Comparison of ENCODE assay signal across 23 cellular contexts in the genomic region with DNA sequence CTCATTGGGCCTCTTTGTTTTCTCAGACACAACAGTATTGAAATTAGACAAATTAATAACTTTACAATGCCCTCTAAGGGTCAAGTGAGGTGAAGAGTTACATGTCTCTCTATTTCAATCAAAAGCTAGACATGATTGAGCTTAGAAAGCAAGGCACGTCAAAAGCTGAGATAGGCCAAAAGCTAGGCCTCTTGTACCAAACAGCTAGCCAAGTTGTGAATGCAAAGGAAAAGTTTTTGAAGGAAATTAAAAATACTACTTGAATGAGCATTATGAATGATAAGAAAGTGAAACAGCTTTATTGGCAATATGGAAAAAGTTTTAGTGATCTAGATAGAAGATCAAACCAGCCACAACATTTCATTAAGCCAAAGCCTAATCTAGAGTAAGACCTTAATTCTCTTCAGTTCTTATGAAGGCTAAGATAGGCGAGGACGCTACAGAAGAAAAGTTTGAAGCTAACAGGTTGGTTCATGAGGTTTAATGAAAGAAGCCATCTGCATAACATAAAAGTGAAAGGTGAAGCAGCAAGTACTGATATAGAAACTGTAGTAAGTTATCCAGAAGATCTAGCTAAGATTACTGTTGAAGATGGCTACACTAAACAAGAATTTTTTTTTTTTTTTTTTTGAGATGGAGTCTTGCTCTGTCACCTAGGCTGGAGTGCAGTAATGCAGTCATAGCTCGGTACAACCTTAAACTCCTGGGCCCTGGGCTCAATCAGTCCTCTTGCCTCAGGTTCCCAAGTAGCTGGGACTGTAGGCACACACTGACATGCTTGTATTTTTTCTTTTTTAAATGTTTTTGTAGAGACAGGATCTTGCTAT.
DNase-seq lines count a peak whose midpoint lies in the region; ATAC-seq, FAIRE-seq and TF ChIP-seq lines count a peak whose summit lies in the region.
"Had no signal": no experiment of that assay in that cellular context is flagged by ENCODE, and none has a peak within 500 bp of the region (broad histone marks: within the 10 kb centered on the region; RNA-seq: fewer than 3 reads in every experiment).

No MANE protein-coding gene starts in this region.

- TF ChIP-seq POLR2A in GM12891 (IDR thresholded peaks at IDR 0.05; ENCODE audit: low read depth, low read length): no peak

- H3K4me1 ChIP-seq in naive thymus-derived CD4-positive, alpha-beta T cell (ENCODE audit: control insufficient read depth in 2 of 2, insufficient read depth in 2 of 2, low read length in 2 of 2): peaks cover 0 to 14% of the 10 kb centered on the region in 2 donors
- H3K4me1 ChIP-seq: BLaER1 treated with 17β-estradiol and CSF1 and Interleukin-3, amounts not matched to agents 10 nM and 100 nM; Peyer's patch; SJSA1; upper lobe of right lung had no signal

- no peaks in the 10 kb centered on the region for H3K9me3 Mint-ChIP-seq in activated CD4-positive, alpha-beta memory T cell treated with anti-CD3 and anti-CD28 coated beads for 36 hours
- H3K9me3 Mint-ChIP-seq in activated CD4-positive, alpha-beta memory T cell treated with anti-CD3 and anti-CD28 coated beads, Interleukin-2, amount 10 ng/mL, durations not matched to agents 7 days and 5 days: no peaks in the 10 kb centered on the region
- H3K9me3 Mint-ChIP-seq in activated T-helper 1 cell treated with anti-CD3 and anti-CD28 coated beads, Interleukin-12 subunit alpha, Interleukin-12 subunit beta, Interleukin-2, Interleukin-4 antibody, amounts not matched to agents 30 ng/mL and 10 ng/mL and 1 ng/mL, durations not matched to agents 14 hours and 24 hours and 36 hours: no peaks in the 10 kb centered on the region
- peaks cover 0 to 6% (median 0%) of the 10 kb centered on the region in 11 donors for H3K9me3 Mint-ChIP-seq in naive thymus-derived CD4-positive, alpha-beta T cell

- DNase-seq in activated CD4-positive, alpha-beta memory T cell treated with anti-CD3 and anti-CD28 coated beads for 36 hours: peak; percentile 36
- DNase-seq in activated CD4-positive, alpha-beta memory T cell treated with anti-CD3 and anti-CD28 coated beads, Interleukin-2, amount 10 ng/mL, durations not matched to agents 7 days and 5 days: no peak
- DNase-seq in GM12891 (ENCODE audit: insufficient read length, low spot score): no peak
- no peak for DNase-seq in activated T-helper 1 cell treated with anti-CD3 and anti-CD28 coated beads, Interleukin-12 subunit alpha, Interleukin-12 subunit beta, Interleukin-2, Interleukin-4 antibody, amounts not matched to agents 30 ng/mL and 10 ng/mL and 1 ng/mL, durations not matched to agents 14 hours and 24 hours and 36 hours (ENCODE audit: low spot score)
- peak in 4 of 9 donors; percentile 11 to 33 (median 22) for DNase-seq in naive thymus-derived CD4-positive, alpha-beta T cell
- no peak for DNase-seq in T-helper 9 cell
- DNase-seq in omental fat pad (ENCODE audit: low spot score): no peak
- no peak for DNase-seq in NCI-H510A (lab: John Stamatoyannopoulos, UW)
- DNase-seq: activated CD8-positive, alpha-beta memory T cell treated with anti-CD3 and anti-CD28 coated beads, Interleukin-2, amount 10 ng/mL, durations not matched to agents 7 days and 5 days; dorsolateral prefrontal cortex; glutamatergic neuron; IMR-90; NCI-H1417; NCI-H2081 treated with DMSO at 0.1 percent for 48 hours; NK-92 treated with Interleukin-12 subunit alpha and Interleukin-12 subunit beta, amount 100 ng/mL, for 24 hours; Peyer's patch; spleen; substantia nigra; upper lobe of right lung had no signal

- TF ChIP-seq CTCF in omental fat pad (IDR thresholded peaks at IDR 0.05): no peak

- peak; percentile 13 for FAIRE-seq in GM12891 (lab: Jason Lieb, UNC)
- FAIRE-seq: endothelial cell of umbilical vein had no signal

- H3K27me3 ChIP-seq in naive thymus-derived CD4-positive, alpha-beta T cell (ENCODE audit: control insufficient read depth in 2 of 2, insufficient read depth in 2 of 2, low read length in 2 of 2): no peaks in the 10 kb centered on the region
- H3K27me3 ChIP-seq: BLaER1 treated with 17β-estradiol and CSF1 and Interleukin-3, amounts not matched to agents 10 nM and 100 nM; dorsolateral prefrontal cortex; Peyer's patch; SJSA1; spleen; upper lobe of right lung had no signal

- peak; percentile 57 for ATAC-seq in naive thymus-derived CD4-positive, alpha-beta T cell
- no peak for ATAC-seq in omental fat pad (ENCODE audit: low FRiP score)
- ATAC-seq: activated CD8-positive, alpha-beta memory T cell treated with anti-CD3 and anti-CD28 coated beads, Interleukin-2, amount 10 ng/mL, durations not matched to agents 7 days and 5 days; upper lobe of right lung had no signal

- POLR2A ChIA-PET in activated CD4-positive, alpha-beta memory T cell treated with anti-CD3 and anti-CD28 coated beads for 36 hours (lab: Charles Lee): interaction anchor here (0.6 to 1.5 kb wide), 4 partner anchors 62 to 443 kb away, joined by 3 to 10 read pairs (median 5); a partner anchor contains a TSS
- POLR2A ChIA-PET in activated CD4-positive, alpha-beta memory T cell treated with anti-CD3 and anti-CD28 coated beads, Interleukin-2, amount 10 ng/mL, durations not matched to agents 7 days and 5 days (lab: Charles Lee): interaction anchor here (0.9 to 1.6 kb wide), 3 partner anchors 18 to 65 kb away, joined by 3 to 10 read pairs (median 4); a partner anchor contains a TSS
- POLR2A ChIA-PET in naive thymus-derived CD4-positive, alpha-beta T cell (lab: Charles Lee): interaction anchor here (0.6 to 1.5 kb wide), 9 partner anchors 17 to 1089 kb away, joined by 3 to 16 read pairs (median 3); a partner anchor contains a TSS

- H3K9me3 ChIP-seq in naive thymus-derived CD4-positive, alpha-beta T cell (ENCODE audit: control insufficient read depth in 2 of 3, low read length in 3 of 3): no peaks in the 10 kb centered on the region
- H3K9me3 ChIP-seq: Peyer's patch, spleen, upper lobe of right lung had no signal

- CTCF ChIA-PET in activated CD4-positive, alpha-beta memory T cell treated with anti-CD3 and anti-CD28 coated beads for 36 hours (lab: Charles Lee): interaction anchor here (0.6 to 1.2 kb wide), 7 partner anchors 11 to 172 kb away, joined by 3 to 4 read pairs (median 3); a partner anchor contains a TSS
- CTCF ChIA-PET in activated CD4-positive, alpha-beta memory T cell treated with anti-CD3 and anti-CD28 coated beads, Interleukin-2, amount 10 ng/mL, durations not matched to agents 7 days and 5 days (lab: Charles Lee): interaction anchor here (0.8 to 1.7 kb wide), 2 partner anchors 17 to 112 kb away, joined by 3 to 6 read pairs; no protein-coding TSS in a partner anchor
- CTCF ChIA-PET in naive thymus-derived CD4-positive, alpha-beta T cell (lab: Charles Lee): interaction anchor here (1.1 to 1.3 kb wide), 2 partner anchors 101 to 112 kb away, joined by 3 to 6 read pairs; no protein-coding TSS in a partner anchor

- peak overlapping the region; percentile 45 for H3K4me3 Mint-ChIP-seq in activated CD4-positive, alpha-beta memory T cell treated with anti-CD3 and anti-CD28 coated beads for 36 hours
- no peak overlapping the region for H3K4me3 Mint-ChIP-seq in activated CD4-positive, alpha-beta memory T cell treated with anti-CD3 and anti-CD28 coated beads, Interleukin-2, amount 10 ng/mL, durations not matched to agents 7 days and 5 days
- H3K4me3 Mint-ChIP-seq in activated T-helper 1 cell treated with anti-CD3 and anti-CD28 coated beads, Interleukin-12 subunit alpha, Interleukin-12 subunit beta, Interleukin-2, Interleukin-4 antibody, amounts not matched to agents 30 ng/mL and 10 ng/mL and 1 ng/mL, durations not matched to agents 14 hours and 24 hours and 36 hours: no peak overlapping the region
- H3K4me3 Mint-ChIP-seq in naive thymus-derived CD4-positive, alpha-beta T cell: peak overlapping the region; percentile 12 to 68 (median 54)
- H3K4me3 Mint-ChIP-seq: activated CD8-positive, alpha-beta memory T cell treated with anti-CD3 and anti-CD28 coated beads, Interleukin-2, amount 10 ng/mL, durations not matched to agents 7 days and 5 days had no signal

- intact Hi-C loops in activated CD4-positive, alpha-beta memory T cell treated with anti-CD3 and anti-CD28 coated beads for 36 hours (cut with micrococcal nuclease): loop anchor here (1.0 to 5.0 kb wide), 3 partner anchors 33 to 113 kb away; no protein-coding TSS in a partner anchor
- intact Hi-C loops in activated T-helper 1 cell treated with anti-CD3 and anti-CD28 coated beads, Interleukin-12 subunit alpha, Interleukin-12 subunit beta, Interleukin-2, Interleukin-4 antibody, amounts not matched to agents 30 ng/mL and 10 ng/mL and 1 ng/mL, durations not matched to agents 14 hours and 24 hours and 36 hours (cut with micrococcal nuclease): loop anchor here (1.0 to 2.0 kb wide), 4 partner anchors 34 to 314 kb away; a partner anchor contains a TSS
- intact Hi-C loops in naive thymus-derived CD4-positive, alpha-beta T cell (cut with micrococcal nuclease): loop anchor here (1.0 to 2.0 kb wide), 2 partner anchors 65 to 112 kb away; a partner anchor contains a TSS

- peaks cover 12% of the 10 kb centered on the region for H3K36me3 Mint-ChIP-seq in activated CD4-positive, alpha-beta memory T cell treated with anti-CD3 and anti-CD28 coated beads for 36 hours
- H3K36me3 Mint-ChIP-seq in activated CD4-positive, alpha-beta memory T cell treated with anti-CD3 and anti-CD28 coated beads, Interleukin-2, amount 10 ng/mL, durations not matched to agents 7 days and 5 days (ENCODE audit: low read depth): peaks cover 5% of the 10 kb centered on the region
- H3K36me3 Mint-ChIP-seq in activated T-helper 1 cell treated with anti-CD3 and anti-CD28 coated beads, Interleukin-12 subunit alpha, Interleukin-12 subunit beta, Interleukin-2, Interleukin-4 antibody, amounts not matched to agents 30 ng/mL and 10 ng/mL and 1 ng/mL, durations not matched to agents 14 hours and 24 hours and 36 hours (ENCODE audit: low read depth): peaks cover 5% of the 10 kb centered on the region
- H3K36me3 Mint-ChIP-seq in naive thymus-derived CD4-positive, alpha-beta T cell: peaks cover 0 to 38% (median 34%) of the 10 kb centered on the region in 5 donors

- H3K4me3 ChIP-seq in naive thymus-derived CD4-positive, alpha-beta T cell (ENCODE audit: low read length): no peak overlapping the region
- H3K4me3 ChIP-seq: BLaER1 treated with 17β-estradiol and CSF1 and Interleukin-3, amounts not matched to agents 10 nM and 100 nM; dorsolateral prefrontal cortex; Peyer's patch; SJSA1; spleen; upper lobe of right lung had no signal

- H3K27me3 Mint-ChIP-seq in activated CD4-positive, alpha-beta memory T cell treated with anti-CD3 and anti-CD28 coated beads for 36 hours: no peaks in the 10 kb centered on the region
- no peaks in the 10 kb centered on the region for H3K27me3 Mint-ChIP-seq in activated CD4-positive, alpha-beta memory T cell treated with anti-CD3 and anti-CD28 coated beads, Interleukin-2, amount 10 ng/mL, durations not matched to agents 7 days and 5 days
- H3K27me3 Mint-ChIP-seq in activated T-helper 1 cell treated with anti-CD3 and anti-CD28 coated beads, Interleukin-12 subunit alpha, Interleukin-12 subunit beta, Interleukin-2, Interleukin-4 antibody, amounts not matched to agents 30 ng/mL and 10 ng/mL and 1 ng/mL, durations not matched to agents 14 hours and 24 hours and 36 hours (ENCODE audit: insufficient read depth): no peaks in the 10 kb centered on the region
- no peaks in the 10 kb centered on the region for H3K27me3 Mint-ChIP-seq in naive thymus-derived CD4-positive, alpha-beta T cell
- H3K27me3 Mint-ChIP-seq: activated CD8-positive, alpha-beta memory T cell treated with anti-CD3 and anti-CD28 coated beads, Interleukin-2, amount 10 ng/mL, durations not matched to agents 7 days and 5 days had no signal

- peaks cover 0 to 20% (median 6%) of the 10 kb centered on the region in 3 experiments for H3K36me3 ChIP-seq in naive thymus-derived CD4-positive, alpha-beta T cell (ENCODE audit: control insufficient read depth in 2 of 3, insufficient read depth in 3 of 3, low read length in 3 of 3)
- H3K36me3 ChIP-seq: SJSA1 had no signal

- H3K4me1 Mint-ChIP-seq in activated CD4-positive, alpha-beta memory T cell treated with anti-CD3 and anti-CD28 coated beads for 36 hours (ENCODE audit: low read depth): peaks cover 48% of the 10 kb centered on the region
- H3K4me1 Mint-ChIP-seq in activated CD4-positive, alpha-beta memory T cell treated with anti-CD3 and anti-CD28 coated beads, Interleukin-2, amount 10 ng/mL, durations not matched to agents 7 days and 5 days: peaks cover 17% of the 10 kb centered on the region
- H3K4me1 Mint-ChIP-seq in activated T-helper 1 cell treated with anti-CD3 and anti-CD28 coated beads, Interleukin-12 subunit alpha, Interleukin-12 subunit beta, Interleukin-2, Interleukin-4 antibody, amounts not matched to agents 30 ng/mL and 10 ng/mL and 1 ng/mL, durations not matched to agents 14 hours and 24 hours and 36 hours (ENCODE audit: low read depth): peaks cover 39% of the 10 kb centered on the region
- peaks cover 30 to 73% (median 65%) of the 10 kb centered on the region in 7 donors for H3K4me1 Mint-ChIP-seq in naive thymus-derived CD4-positive, alpha-beta T cell

- H3K27ac ChIP-seq in naive thymus-derived CD4-positive, alpha-beta T cell (ENCODE audit: low read depth, low read length): peak overlapping the region; percentile 27
- H3K27ac ChIP-seq: BLaER1 treated with 17β-estradiol and CSF1 and Interleukin-3, amounts not matched to agents 10 nM and 100 nM; dorsolateral prefrontal cortex; Peyer's patch; SJSA1; upper lobe of right lung; VCaP had no signal

- H3K27ac Mint-ChIP-seq in activated CD4-positive, alpha-beta memory T cell treated with anti-CD3 and anti-CD28 coated beads for 36 hours: peak overlapping the region; percentile 80
- H3K27ac Mint-ChIP-seq in activated CD4-positive, alpha-beta memory T cell treated with anti-CD3 and anti-CD28 coated beads, Interleukin-2, amount 10 ng/mL, durations not matched to agents 7 days and 5 days: no peak overlapping the region
- H3K27ac Mint-ChIP-seq in activated T-helper 1 cell treated with anti-CD3 and anti-CD28 coated beads, Interleukin-12 subunit alpha, Interleukin-12 subunit beta, Interleukin-2, Interleukin-4 antibody, amounts not matched to agents 30 ng/mL and 10 ng/mL and 1 ng/mL, durations not matched to agents 14 hours and 24 hours and 36 hours: peak overlapping the region; percentile 45
- H3K27ac Mint-ChIP-seq in naive thymus-derived CD4-positive, alpha-beta T cell: peak overlapping the region; percentile 60 to 92 (median 83)
- H3K27ac Mint-ChIP-seq: activated CD8-positive, alpha-beta memory T cell treated with anti-CD3 and anti-CD28 coated beads, Interleukin-2, amount 10 ng/mL, durations not matched to agents 7 days and 5 days had no signal

Comparison
In these comparisons a context has a peak if more than half of its experiments do, and no peak if none do; other contexts are left out.
1. H3K4me3 Mint-ChIP-seq: peak in activated CD4-positive, alpha-beta memory T cell treated with anti-CD3 and anti-CD28 coated beads for 36 hours (single experiment) and naive thymus-derived CD4-positive, alpha-beta T cell (10 of 10); none in activated CD4-positive, alpha-beta memory T cell treated with anti-CD3 and anti-CD28 coated beads, Interleukin-2, amount 10 ng/mL, durations not matched to agents 7 days and 5 days (single experiment) and activated T-helper 1 cell treated with anti-CD3 and anti-CD28 coated beads, Interleukin-12 subunit alpha, Interleukin-12 subunit beta, Interleukin-2, Interleukin-4 antibody, amounts not matched to agents 30 ng/mL and 10 ng/mL and 1 ng/mL, durations not matched to agents 14 hours and 24 hours and 36 hours (single experiment).